1 cellular context compared by ENCODE assay signal in the genomic region with DNA sequence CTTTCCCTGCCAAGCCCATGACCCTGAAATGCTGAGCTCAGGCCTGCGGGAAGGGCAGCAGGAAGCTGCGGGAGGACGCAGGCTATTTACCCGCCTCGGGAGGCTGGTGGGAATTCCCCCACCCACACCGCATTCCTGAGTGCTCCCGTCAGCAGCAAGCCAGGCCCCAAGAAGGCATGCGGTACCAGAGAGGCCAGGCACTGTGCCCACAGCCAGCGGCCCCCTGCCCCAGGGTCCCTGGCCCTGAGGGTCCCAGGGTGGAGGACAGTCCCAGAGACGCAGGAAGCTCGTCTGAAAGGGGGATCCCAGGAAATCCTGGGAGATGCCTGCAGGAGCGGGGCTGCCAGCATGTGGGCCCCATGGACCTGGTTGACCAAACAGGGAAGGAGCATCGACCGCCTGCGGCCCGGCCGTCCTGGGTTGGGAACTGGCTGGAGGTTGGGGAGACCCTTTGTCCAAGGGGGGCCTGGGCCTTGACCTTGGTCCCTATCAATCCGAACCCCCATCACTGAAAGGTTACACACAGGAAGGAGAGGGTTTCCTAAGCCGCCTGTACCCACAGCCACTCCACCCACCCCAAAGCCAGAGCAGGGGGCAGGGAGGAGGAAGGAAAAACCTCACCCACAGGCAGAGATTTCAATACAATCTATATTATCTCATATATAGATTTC.
TF ChIP-seq lines count a peak whose summit lies in the region.

No MANE protein-coding gene starts in this region.

TF ChIP-seq in HepG2, 621 proteins besides CTCF, POLR2A, EP300 and RAD21 (continued from another document and continues in another):
- TF ChIP-seq ZBTB10 (CRISPR knock-in tag; IDR thresholded peaks at IDR 0.05; ENCODE audit: borderline replicate concordance), result peak; percentile 86; the same call in 1 of the 2 replicates
- no peak for TF ChIP-seq PRMT3 (CRISPR knock-in tag; IDR thresholded peaks at IDR 0.05; ENCODE audit: borderline replicate concordance, low read depth)
- TF ChIP-seq ZNF30 (CRISPR knock-in tag; IDR thresholded peaks at IDR 0.05), result no peak
- peak; percentile 72 for TF ChIP-seq TFDP2 (CRISPR knock-in tag; IDR thresholded peaks at IDR 0.05)
- TF ChIP-seq ZNF557 (CRISPR knock-in tag; IDR thresholded peaks at IDR 0.05), result 0 out of 2 replicates have a peak, but pooled peaks have one; percentile 42
- TF ChIP-seq KMT2B (CRISPR knock-in tag; IDR thresholded peaks at IDR 0.05), result no peak
- TF ChIP-seq, protein P1, sequence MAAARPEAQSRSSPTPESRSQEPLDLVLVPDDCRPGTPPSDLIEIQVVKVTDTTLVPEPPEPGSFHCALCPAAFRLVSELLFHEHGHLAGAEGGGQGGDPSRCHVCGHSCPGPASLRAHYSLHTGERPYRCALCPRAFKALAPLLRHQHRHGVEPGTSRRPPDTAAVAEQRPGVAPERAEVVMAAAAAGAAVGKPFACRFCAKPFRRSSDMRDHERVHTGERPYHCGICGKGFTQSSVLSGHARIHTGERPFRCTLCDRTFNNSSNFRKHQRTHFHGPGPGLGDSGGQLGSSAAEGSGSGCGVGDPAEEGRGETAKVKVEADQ (CRISPR knock-in tag; IDR thresholded peaks at IDR 0.05; ENCODE audit: borderline replicate concordance), result no peak
- no peak for TF ChIP-seq ZNF33B (CRISPR knock-in tag; IDR thresholded peaks at IDR 0.05)
- TF ChIP-seq FOXM1 (CRISPR knock-in tag; IDR thresholded peaks at IDR 0.05), result no peak
- no peak for TF ChIP-seq ZKSCAN1 (IDR thresholded peaks at IDR 0.05; ENCODE audit: low read length)
- TF ChIP-seq, protein P2, sequence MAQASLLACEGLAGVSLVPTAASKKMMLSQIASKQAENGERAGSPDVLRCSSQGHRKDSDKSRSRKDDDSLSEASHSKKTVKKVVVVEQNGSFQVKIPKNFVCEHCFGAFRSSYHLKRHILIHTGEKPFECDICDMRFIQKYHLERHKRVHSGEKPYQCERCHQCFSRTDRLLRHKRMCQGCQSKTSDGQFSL (CRISPR knock-in tag; IDR thresholded peaks at IDR 0.05), result no peak
- TF ChIP-seq ZFP36 (IDR thresholded peaks at IDR 0.05; ENCODE audit: borderline replicate concordance, low read depth, low read length, partially characterized antibody), result no peak
- peak; percentile 56; the same call in 1 of the 2 replicates for TF ChIP-seq ZNF552 (CRISPR knock-in tag; IDR thresholded peaks at IDR 0.05; ENCODE audit: borderline replicate concordance)
- TF ChIP-seq PCBP2 (optimal IDR thresholded peaks at IDR 0.05; ENCODE audit: low read depth, low read length, poor library complexity, severe bottlenecking), result no peak
- no peak for TF ChIP-seq ELK4 (CRISPR knock-in tag; IDR thresholded peaks at IDR 0.05; ENCODE audit: borderline replicate concordance)
- TF ChIP-seq STAT6 (CRISPR knock-in tag; IDR thresholded peaks at IDR 0.05; ENCODE audit: borderline replicate concordance), result 0 out of 2 replicates have a peak, but pooled peaks have one; percentile 33
- peak; percentile 65; the same call in 1 of the 2 replicates for TF ChIP-seq ZNF331 (CRISPR knock-in tag; IDR thresholded peaks at IDR 0.05)
- no peak for TF ChIP-seq KDM5A (IDR thresholded peaks at IDR 0.05; ENCODE audit: borderline replicate concordance, low read length)
- no peak for TF ChIP-seq ZNF282 (IDR thresholded peaks at IDR 0.05; ENCODE audit: partially characterized antibody)
- peak; percentile 93 for TF ChIP-seq HNRNPL (IDR thresholded peaks at IDR 0.05; ENCODE audit: low read depth, low read length)
- TF ChIP-seq ZNF530 (CRISPR knock-in tag; IDR thresholded peaks at IDR 0.05; ENCODE audit: low read depth), result no peak
- no peak for TF ChIP-seq SKIL (CRISPR knock-in tag; IDR thresholded peaks at IDR 0.05; ENCODE audit: borderline replicate concordance)
- TF ChIP-seq NFIB (CRISPR knock-in tag; IDR thresholded peaks at IDR 0.05; ENCODE audit: borderline replicate concordance), result no peak
- 0 out of 2 replicates have a peak, but pooled peaks have one; percentile 35 for TF ChIP-seq BRF2 (CRISPR knock-in tag; IDR thresholded peaks at IDR 0.05)
- no peak for TF ChIP-seq NFE2 (CRISPR knock-in tag; IDR thresholded peaks at IDR 0.05)
- TF ChIP-seq PAXIP1 (CRISPR knock-in tag; conservative IDR thresholded peaks at IDR 0.05), result peak; percentile 80
- no peak; the same call in 1 of the 2 replicates for TF ChIP-seq CEBPG (CRISPR knock-in tag; IDR thresholded peaks at IDR 0.05)
- no peak for TF ChIP-seq KLF9 (CRISPR knock-in tag; IDR thresholded peaks at IDR 0.05; ENCODE audit: low read depth)
- TF ChIP-seq ZNF274 (CRISPR knock-in tag; IDR thresholded peaks at IDR 0.05), result no peak
- TF ChIP-seq KLF15 (CRISPR knock-in tag; IDR thresholded peaks at IDR 0.05; ENCODE audit: borderline replicate concordance), result no peak
- TF ChIP-seq ZFY (CRISPR knock-in tag; IDR thresholded peaks at IDR 0.05), result peak; percentile 76
- no peak for TF ChIP-seq CEBPB (IDR thresholded peaks at IDR 0.05; ENCODE audit: borderline replicate concordance, low read depth, low read length)
- peak; percentile 98 for TF ChIP-seq HIVEP1 (CRISPR knock-in tag; IDR thresholded peaks at IDR 0.05)
- TF ChIP-seq ZBTB42 (CRISPR knock-in tag; IDR thresholded peaks at IDR 0.05), result peak; percentile 39; the same call in 1 of the 2 replicates
- no peak for TF ChIP-seq NFYB (CRISPR knock-in tag; IDR thresholded peaks at IDR 0.05)
- peak; percentile 54; the same call in 1 of the 2 replicates for TF ChIP-seq THAP11 (CRISPR knock-in tag; IDR thresholded peaks at IDR 0.05)
- no peak for TF ChIP-seq HMGA1 (CRISPR knock-in tag; conservative IDR thresholded peaks at IDR 0.05)
- no peak for TF ChIP-seq ZXDC (CRISPR knock-in tag; IDR thresholded peaks at IDR 0.05)
